In the genomic region with DNA sequence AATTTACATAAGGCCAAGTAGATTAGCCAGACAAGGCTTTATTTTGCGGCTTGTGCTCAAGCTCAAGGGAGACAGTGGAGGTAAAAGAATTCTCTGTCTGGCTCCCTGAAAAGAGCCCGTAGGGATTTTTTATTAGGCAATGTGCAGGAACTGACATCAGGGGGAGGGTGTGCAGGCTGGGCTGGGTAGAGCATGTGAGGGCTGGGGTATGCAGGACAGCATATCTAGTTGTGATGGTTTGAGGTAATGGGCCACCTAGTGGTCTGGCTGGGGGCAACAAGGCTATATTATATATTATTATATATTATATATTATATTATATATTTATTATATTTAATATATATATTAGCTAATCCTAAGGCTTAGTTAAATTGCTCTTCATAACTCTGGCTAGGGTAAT, we compare ENCODE assay signal across 11 cellular contexts.
DNase-seq lines count a peak whose midpoint lies in the region; ATAC-seq, FAIRE-seq and TF ChIP-seq lines count a peak whose summit lies in the region.
"Had no signal": no experiment of that assay in that cellular context is flagged by ENCODE, and none has a peak within 500 bp of the region (broad histone marks: within the 10 kb centered on the region; RNA-seq: fewer than 3 reads in every experiment).

No MANE protein-coding gene starts in this region.

- H3K27ac ChIP-seq in AG04450 (ENCODE audit: low read depth, low read length) (no peak overlapping the region), H1 (ENCODE audit: low read depth, low read length) (no peak overlapping the region)
- H3K27ac ChIP-seq: epithelial cell of prostate had no signal

- no peak overlapping the region for H4K5ac ChIP-seq in H1 (ENCODE audit: insufficient read length, low read depth, low read length)

- H2AFZ ChIP-seq in H1 (ENCODE audit: low read length), result no peak overlapping the region

- no peak overlapping the region for H2BK5ac ChIP-seq in H1 (ENCODE audit: low read depth, low read length)

- no peaks in the 10 kb centered on the region for H3K9me3 ChIP-seq in AG04450 (ENCODE audit: control insufficient read depth, insufficient read depth, low read length)
- H3K9me3 ChIP-seq in H1 (ENCODE audit: insufficient read depth in 2 of 2, low read depth in 1 of 2, low read length in 1 of 2), result no peaks in the 10 kb centered on the region

- no peak overlapping the region for H2BK12ac ChIP-seq in H1 (ENCODE audit: low read depth, low read length)

- H3K4me3 ChIP-seq in AG04450 (ENCODE audit: low read depth, low read length) (no peak overlapping the region), H1 (ENCODE audit: extremely low read depth in 1 of 4, insufficient read depth in 2 of 4, low read depth in 3 of 4, low read length in 4 of 4) (no peak overlapping the region)

- no peak overlapping the region for H2BK120ac ChIP-seq in H1 (replicated peaks; ENCODE audit: low read depth, low read length)

- H3K27me3 ChIP-seq in AG04450 (ENCODE audit: control insufficient read depth, insufficient read depth, low read length) (no peaks in the 10 kb centered on the region), H1 (replicated peaks in 1 of 4; ENCODE audit: control insufficient read depth in 3 of 4, extremely low read depth in 1 of 4, insufficient read depth in 3 of 4, low read length in 3 of 4) (no peaks in the 10 kb centered on the region)

- H3K4me1 ChIP-seq in H1 (replicated peaks in 1 of 4; ENCODE audit: control insufficient read depth in 3 of 4, insufficient read depth in 4 of 4, low read length in 3 of 4), result no peaks in the 10 kb centered on the region

- FAIRE-seq in H1 (lab: Jason Lieb, UNC), result no peak

- TF ChIP-seq POLR2A in H1 (IDR thresholded peaks at IDR 0.05; ENCODE audit: control extremely low read depth in 1 of 2, low read depth in 2 of 2, low read length in 2 of 2), result no peak

- H4K91ac ChIP-seq in H1 (replicated peaks; ENCODE audit: insufficient read length, low read length), result no peak overlapping the region

- WGBS in H1 (ENCODE audit: extremely low coverage in 1 of 2, insufficient coverage in 1 of 2, insufficient read length in 1 of 2, insufficient replicate concordance in 2 of 2, low coverage in 1 of 2, low lambda C conversion rate in 2 of 2, missing lambda C conversion rate in 1 of 2), 2 experiments, result 86% methylated on average over 2 of the region's 2 CpGs; no CpG with 5 or more reads in 1 of the 2 experiments

- POLR2A ChIA-PET in AG04450 (lab: Yijun Ruan, JAX) (no interaction called here), H1 (lab: Charles Lee; ENCODE audit: partially characterized antibody) (no interaction called here)

- H2BK20ac ChIP-seq in H1 (ENCODE audit: low read length), result no peak overlapping the region

- H3K9ac ChIP-seq in H1 (replicated peaks in 1 of 4; ENCODE audit: extremely low read depth in 1 of 4, low read depth in 3 of 4, low read length in 3 of 4), result no peak overlapping the region

- no peak overlapping the region for H3K4me2 ChIP-seq in H1 (ENCODE audit: insufficient read depth in 1 of 2, low read depth in 2 of 2, low read length in 2 of 2)

- no peaks in the 10 kb centered on the region; the same call in 1 of the 2 replicates for H3K23me2 ChIP-seq in H1 (ENCODE audit: low read depth, low read length)

- TF ChIP-seq EP300 in H1 (IDR thresholded peaks at IDR 0.05; ENCODE audit: borderline replicate concordance in 1 of 2, low read depth in 2 of 2, low read length in 2 of 2), result no peak

- no peak overlapping the region for H3K18ac ChIP-seq in H1 (ENCODE audit: extremely low read depth, low read length)

- H3K79me2 ChIP-seq in H1 (ENCODE audit: control insufficient read depth in 1 of 2, insufficient read depth in 2 of 2, low read length in 2 of 2), result no peaks in the 10 kb centered on the region

- no peak overlapping the region for H4K8ac ChIP-seq in H1 (ENCODE audit: extremely low read depth, insufficient read depth, low read length)

- ATAC-seq in GM21528 (IDR thresholded peaks at IDR 0.05; ENCODE audit: low FRiP score, unreplicated experiment), result no peak

- in situ Hi-C loops in GM13977 (cut with MboI; ENCODE audit: low pct_unique_long_range_greater_than_20kb, low sequenced_read_pairs, unreplicated experiment), result no loop called here

- TF ChIP-seq RAD21 in H1 (IDR thresholded peaks at IDR 0.05 in 1 of 2, conservative IDR thresholded peaks at IDR 0.05 in 1 of 2; ENCODE audit: low read depth in 2 of 2, low read length in 2 of 2), result peak in 1 of 2 experiments; percentile 32; a peak in 2 of 4 replicates

- no peaks in the 10 kb centered on the region for H3K79me1 ChIP-seq in H1 (ENCODE audit: low read depth, low read length)

- intact Hi-C loops in posterior vena cava (cut with DNase I), result no loop called here

- H3K14ac ChIP-seq in H1 (ENCODE audit: insufficient read length), result no peak overlapping the region

- no peak overlapping the region for H3K23ac ChIP-seq in H1 (ENCODE audit: insufficient read length)

- TF ChIP-seq CTCF in AG04450 (IDR thresholded peaks at IDR 0.05; ENCODE audit: low read depth, low read length) (peak; percentile 45), GM13977 (IDR thresholded peaks at IDR 0.05; ENCODE audit: extremely low read depth, insufficient read depth, missing control alignments) (peak; percentile 12), H1 (IDR thresholded peaks at IDR 0.05; ENCODE audit: control extremely low read depth in 1 of 3, insufficient read depth in 1 of 3, low read depth in 1 of 3, low read length in 3 of 3) (peak; percentile 19 to 39 (median 30))

- no peak overlapping the region for H3K4ac ChIP-seq in H1 (replicated peaks; ENCODE audit: insufficient read length, low read depth, low read length)

- H2AK5ac ChIP-seq in H1 (ENCODE audit: low read depth, low read length), result no peak overlapping the region

- DNase-seq in AG04450 (ENCODE audit: low read depth, low spot score), result no peak
- no peak for DNase-seq in GM13977 (ENCODE audit: low spot score)
- peak; percentile 9 to 11 for DNase-seq in Kasumi-1 (lab: John Stamatoyannopoulos, UW)
- no peak for DNase-seq in H1 (ENCODE audit: low read depth in 1 of 2, low spot score in 2 of 2)
- DNase-seq in putamen (ENCODE audit: low spot score), result no peak
- DNase-seq in posterior vena cava (ENCODE audit: low spot score), result no peak
- no peak for DNase-seq in NCI-H446 treated with DMSO at 0.1 percent for 48 hours (lab: John Stamatoyannopoulos, UW)
- DNase-seq: activated CD8-positive, alpha-beta memory T cell treated with anti-CD3 and anti-CD28 coated beads, Interleukin-2, amount 50 U/mL, for 4 hours; NCI-H526 treated with DMSO at 0.1 percent for 48 hours had no signal

- H4K20me1 ChIP-seq in H1 (replicated peaks in 1 of 2; ENCODE audit: control insufficient read depth in 1 of 2, insufficient read depth in 2 of 2, low read length in 2 of 2), result no peaks in the 10 kb centered on the region

- H3K56ac ChIP-seq in H1 (replicated peaks; ENCODE audit: insufficient read length, low read depth, low read length), result no peak overlapping the region

- CTCF ChIA-PET in AG04450 (lab: Charles Lee), result interaction anchor here (1.1 to 1.2 kb wide), 3 partner anchors 11 to 993 kb away, joined by 3 to 5 read pairs (median 4); no protein-coding TSS in a partner anchor
- CTCF ChIA-PET in H1 (lab: Charles Lee; ENCODE audit: partially characterized antibody), result interaction anchor here (0.8 to 3.3 kb wide), 8 partner anchors 8 to 1145 kb away, joined by 3 to 12 read pairs (median 4); no protein-coding TSS in a partner anchor

- H3K36me3 ChIP-seq in H1 (ENCODE audit: control insufficient read depth in 2 of 4, insufficient read depth in 4 of 4, low read length in 3 of 4), result no peaks in the 10 kb centered on the region

- no peak overlapping the region for H2BK15ac ChIP-seq in H1 (ENCODE audit: low read length)

TF ChIP-seq in H1, 55 proteins besides CTCF, POLR2A, EP300 and RAD21:
- no peak for TF ChIP-seq NANOG (IDR thresholded peaks at IDR 0.05; ENCODE audit: insufficient read depth, low read depth, low read length, poor library complexity, severe bottlenecking)
- TF ChIP-seq JUND (IDR thresholded peaks at IDR 0.05; ENCODE audit: low read length), result no peak
- no peak for TF ChIP-seq TCF12 (IDR thresholded peaks at IDR 0.05; ENCODE audit: low read depth, low read length)
TF ChIP-seq in H1: peak in this region for 0.

Comparison
In these comparisons a context has a peak if more than half of its experiments do, and no peak if none do; other contexts are left out.
1. DNase-seq: peak in Kasumi-1 (2 of 2); none in AG04450 (single experiment), GM13977 (single experiment), H1 (0 of 2), putamen (single experiment), posterior vena cava (single experiment) and NCI-H446 treated with DMSO at 0.1 percent for 48 hours (single experiment).
2. Peak in every context shown above with its lines, with median percentiles within 50 percentile points of each other: CTCF ChIP-seq.